21 cellular contexts compared by ENCODE assay signal in the genomic region with DNA sequence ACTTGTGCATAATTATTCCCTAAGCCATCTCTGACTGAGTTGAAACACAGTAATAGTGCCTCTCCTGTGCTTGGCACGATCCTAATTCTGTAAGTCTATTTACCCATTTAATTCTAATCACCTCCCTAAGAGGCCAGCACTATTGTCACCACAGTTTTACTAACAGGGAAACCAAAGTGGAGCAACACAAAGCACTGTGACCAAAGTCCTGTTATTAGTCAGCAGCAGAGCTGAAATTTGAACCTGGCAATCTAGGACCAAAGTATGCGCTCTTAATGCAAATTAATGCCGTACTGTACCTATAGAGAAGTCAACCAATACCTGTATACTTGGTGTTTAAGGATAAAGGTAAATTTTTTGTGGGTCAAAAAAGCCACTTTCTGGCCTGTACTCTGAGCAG.
"Had no signal": no experiment of that assay in that cellular context is flagged by ENCODE, and none has a peak within 500 bp of the region (broad histone marks: within the 10 kb centered on the region; RNA-seq: fewer than 3 reads in every experiment).

No MANE protein-coding gene starts in this region.

- H3K4me3 ChIP-seq: breast epithelium, gastroesophageal sphincter, hepatocyte, neural progenitor cell, right atrium auricular region, spleen, transverse colon had no signal

- H3K36me3 ChIP-seq: breast epithelium, gastroesophageal sphincter, neural progenitor cell, right atrium auricular region, spleen, transverse colon had no signal

- H3K4me1 ChIP-seq: breast epithelium, gastroesophageal sphincter, neural progenitor cell, parathyroid adenoma, right atrium auricular region, spleen, transverse colon had no signal

- H2AFZ ChIP-seq: hepatocyte, neural progenitor cell, parathyroid adenoma had no signal

- H3K27ac ChIP-seq: breast epithelium, gastroesophageal sphincter, hepatocyte, neural progenitor cell, parathyroid adenoma, right atrium auricular region, spleen, transverse colon had no signal

- H3K9me3 ChIP-seq: breast epithelium, gastroesophageal sphincter, right atrium auricular region, spleen, transverse colon had no signal

- H3K79me2 ChIP-seq: hepatocyte, parathyroid adenoma had no signal

- DNase-seq: activated B cell treated with CpG ODN at 0.5 μM for 24 hours; activated CD8-positive, alpha-beta memory T cell treated with anti-CD3 and anti-CD28 coated beads, Interleukin-2, amount 10 ng/mL, durations not matched to agents 7 days and 5 days; activated CD8-positive, alpha-beta T cell treated with anti-CD3 and anti-CD28 coated beads, Interleukin-2, amount 10 ng/mL, durations not matched to agents 7 days and 5 days; activated T-cell treated with anti-CD3 and anti-CD28 coated beads, Interleukin-2, amount 50 U/mL, for 48 hours; central memory CD4-positive, alpha-beta T cell; left cardiac atrium; midbrain; natural killer cell; occipital lobe; spleen; stimulated activated CD4-positive, alpha-beta T cell treated with anti-CD3 and anti-CD28 coated beads, Interleukin-2, amount 100 ng/mL, for 48 hours; stimulated activated naive CD4-positive, alpha-beta T cell treated with Interleukin-2 at 50 U/mL for 16 hours; transverse colon had no signal

- H3K4me2 ChIP-seq: hepatocyte, neural progenitor cell had no signal

- H3K27me3 ChIP-seq: breast epithelium, gastroesophageal sphincter, hepatocyte, neural progenitor cell, right atrium auricular region, spleen, transverse colon had no signal

- H3K9ac ChIP-seq: neural progenitor cell, parathyroid adenoma had no signal

- FAIRE-seq: endothelial cell of umbilical vein, keratinocyte had no signal

- ATAC-seq: activated CD8-positive, alpha-beta memory T cell treated with anti-CD3 and anti-CD28 coated beads, Interleukin-2, amount 10 ng/mL, durations not matched to agents 7 days and 5 days; activated CD8-positive, alpha-beta T cell treated with anti-CD3 and anti-CD28 coated beads, Interleukin-2, amount 10 ng/mL, durations not matched to agents 7 days and 5 days; gastroesophageal sphincter; left cardiac atrium; natural killer cell had no signal
